Comparison of ENCODE assay signal across 12 cellular contexts in the genomic region with DNA sequence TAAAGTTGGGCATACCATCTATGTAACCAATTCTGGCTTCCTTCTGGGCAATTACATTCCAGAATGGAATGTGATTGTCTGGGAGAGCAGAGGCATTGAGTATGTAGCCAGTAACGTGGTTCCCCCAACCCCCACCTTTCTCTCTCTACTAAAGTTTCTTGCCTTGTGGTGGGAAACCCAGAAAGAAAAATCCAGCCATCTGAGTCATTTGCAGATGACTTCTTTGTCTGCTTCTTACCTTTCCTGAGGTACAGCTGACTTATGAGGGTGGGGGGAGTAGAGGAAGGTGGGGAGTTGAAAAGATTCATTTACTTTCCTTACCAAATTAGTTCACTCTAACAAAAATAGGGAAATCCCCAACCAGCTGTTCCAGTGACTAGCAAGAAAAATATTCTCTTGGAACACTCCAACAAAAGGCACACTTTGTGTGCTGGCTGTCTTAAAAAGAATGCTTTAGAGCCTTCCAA.
A peak's percentile ranks its signal among the peaks of the same experiment; 100 is the strongest.
DNase-seq lines count a peak whose midpoint lies in the region; ATAC-seq, FAIRE-seq and TF ChIP-seq lines count a peak whose summit lies in the region.
"Had no signal": no experiment of that assay in that cellular context is flagged by ENCODE, and none has a peak within 500 bp of the region (broad histone marks: within the 10 kb centered on the region; RNA-seq: fewer than 3 reads in every experiment).

No MANE protein-coding gene starts in this region.

- peaks cover 19% of the 10 kb centered on the region for H3K9me3 Mint-ChIP-seq in WTC11
- H3K9me3 Mint-ChIP-seq: activated naive CD8-positive, alpha-beta T cell treated with anti-CD3 and anti-CD28 coated beads, Interleukin-2, amount 50 U/mL, for 24 hours had no signal

- no peak for TF ChIP-seq POLR2A in H54 (IDR thresholded peaks at IDR 0.05; ENCODE audit: low read depth, low read length)

- POLR2A ChIA-PET in WTC11 (lab: Charles Lee) = no interaction called here

- peaks cover 8% of the 10 kb centered on the region; the same call in 1 of the 2 replicates for H3K4me1 Mint-ChIP-seq in WTC11
- H3K4me1 Mint-ChIP-seq: activated naive CD8-positive, alpha-beta T cell treated with anti-CD3 and anti-CD28 coated beads, Interleukin-2, amount 50 U/mL, for 24 hours had no signal

- H3K36me3 Mint-ChIP-seq in WTC11 = no peaks in the 10 kb centered on the region

- H3K27ac Mint-ChIP-seq in WTC11 = no peak overlapping the region
- H3K27ac Mint-ChIP-seq: activated naive CD8-positive, alpha-beta T cell treated with anti-CD3 and anti-CD28 coated beads, Interleukin-2, amount 50 U/mL, for 24 hours had no signal

- CTCF ChIA-PET in WTC11 (lab: Charles Lee) = interaction anchor here (1.6 kb wide), 1 partner anchor 22 kb away, joined by 4 read pairs; no protein-coding TSS in a partner anchor

- FAIRE-seq in H54 (lab: Jason Lieb, UNC) = peak; percentile 96
- FAIRE-seq: pancreas had no signal

- peak overlapping the region; percentile 78 for H3K9ac ChIP-seq in skeletal muscle satellite cell (ENCODE audit: low read depth, low read length)

- H3K4me3 Mint-ChIP-seq in WTC11 = no peak overlapping the region
- H3K4me3 Mint-ChIP-seq: activated naive CD8-positive, alpha-beta T cell treated with anti-CD3 and anti-CD28 coated beads, Interleukin-2, amount 50 U/mL, for 24 hours had no signal

- TF ChIP-seq CTCF in WTC11 (IDR thresholded peaks at IDR 0.05) = no peak

- ATAC-seq in WTC11 (peak; percentile 81), GM21737 (IDR thresholded peaks at IDR 0.05; ENCODE audit: unreplicated experiment) (no peak)
- ATAC-seq: activated naive CD8-positive, alpha-beta T cell treated with anti-CD3 and anti-CD28 coated beads, Interleukin-2, amount 50 U/mL, for 24 hours had no signal

- no peaks in the 10 kb centered on the region for H3K36me3 ChIP-seq in skeletal muscle satellite cell (ENCODE audit: insufficient read depth, low read length)
- H3K36me3 ChIP-seq: pancreas had no signal

- H3K4me3 ChIP-seq in skeletal muscle satellite cell (ENCODE audit: low read length) = no peak overlapping the region
- H3K4me3 ChIP-seq: pancreas had no signal

- no peaks in the 10 kb centered on the region for H3K27me3 ChIP-seq in skeletal muscle satellite cell (ENCODE audit: control insufficient read depth, insufficient read depth, low read length)
- H3K27me3 ChIP-seq: pancreas had no signal

- H3K9me3 ChIP-seq in skeletal muscle satellite cell (replicated peaks; ENCODE audit: low read length) = no peaks in the 10 kb centered on the region
- H3K9me3 ChIP-seq: pancreas had no signal

- H3K4me1 ChIP-seq in skeletal muscle satellite cell (ENCODE audit: control insufficient read depth, insufficient read depth, low read length) = peaks cover 35% of the 10 kb centered on the region

- DNase-seq in H54 (ENCODE audit: insufficient read length, low spot score) (peak; percentile 23), WTC11 (ENCODE audit: low spot score) (no peak), foreskin melanocyte (peak; percentile 62), globus pallidus (ENCODE audit: low spot score) (no peak), NCI-H1092 treated with DMSO at 0.1 percent for 48 hours (lab: John Stamatoyannopoulos, UW) (no peak)
- no peak for DNase-seq in activated CD8-positive, alpha-beta memory T cell treated with anti-CD3 and anti-CD28 coated beads, Interleukin-2, amount 50 U/mL, for 48 hours
- DNase-seq: activated naive CD8-positive, alpha-beta T cell treated with anti-CD3 and anti-CD28 coated beads, Interleukin-2, amount 50 U/mL, for 24 hours; NCI-H1048; pancreas; RPMI8226 had no signal

- H3K27me3 Mint-ChIP-seq in WTC11 (ENCODE audit: low read depth) = no peaks in the 10 kb centered on the region

- peak overlapping the region; percentile 58 for H3K4me2 ChIP-seq in skeletal muscle satellite cell (ENCODE audit: low read length)

TF ChIP-seq in WTC11, 78 proteins besides CTCF, POLR2A, EP300 and RAD21:
- TF ChIP-seq, protein P1, sequence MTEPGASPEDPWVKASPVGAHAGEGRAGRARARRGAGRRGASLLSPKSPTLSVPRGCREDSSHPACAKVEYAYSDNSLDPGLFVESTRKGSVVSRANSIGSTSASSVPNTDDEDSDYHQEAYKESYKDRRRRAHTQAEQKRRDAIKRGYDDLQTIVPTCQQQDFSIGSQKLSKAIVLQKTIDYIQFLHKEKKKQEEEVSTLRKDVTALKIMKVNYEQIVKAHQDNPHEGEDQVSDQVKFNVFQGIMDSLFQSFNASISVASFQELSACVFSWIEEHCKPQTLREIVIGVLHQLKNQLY (CRISPR knock-in tag; IDR thresholded peaks at IDR 0.05) = no peak
- TF ChIP-seq, protein P2, sequence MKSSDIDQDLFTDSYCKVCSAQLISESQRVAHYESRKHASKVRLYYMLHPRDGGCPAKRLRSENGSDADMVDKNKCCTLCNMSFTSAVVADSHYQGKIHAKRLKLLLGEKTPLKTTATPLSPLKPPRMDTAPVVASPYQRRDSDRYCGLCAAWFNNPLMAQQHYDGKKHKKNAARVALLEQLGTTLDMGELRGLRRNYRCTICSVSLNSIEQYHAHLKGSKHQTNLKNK (CRISPR knock-in tag; IDR thresholded peaks at IDR 0.05) = no peak
- TF ChIP-seq ETV6 (CRISPR knock-in tag; IDR thresholded peaks at IDR 0.05) (no peak), FOXP4 (CRISPR knock-in tag; IDR thresholded peaks at IDR 0.05) (no peak), NR3C1 (CRISPR knock-in tag; conservative IDR thresholded peaks at IDR 0.05; ENCODE audit: low read depth) (no peak), NFE2L1 (CRISPR knock-in tag; IDR thresholded peaks at IDR 0.05) (no peak), JAZF1 (CRISPR knock-in tag; IDR thresholded peaks at IDR 0.05) (no peak), ZSCAN18 (CRISPR knock-in tag; IDR thresholded peaks at IDR 0.05) (no peak), ATF1 (CRISPR knock-in tag; IDR thresholded peaks at IDR 0.05) (no peak), TCF7 (CRISPR knock-in tag; IDR thresholded peaks at IDR 0.05; ENCODE audit: low read depth) (no peak), TEAD1 (CRISPR knock-in tag; IDR thresholded peaks at IDR 0.05) (no peak), FOXJ3 (CRISPR knock-in tag; IDR thresholded peaks at IDR 0.05; ENCODE audit: borderline replicate concordance) (no peak), JUN (CRISPR knock-in tag; IDR thresholded peaks at IDR 0.05) (no peak), HMGA2 (CRISPR knock-in tag; IDR thresholded peaks at IDR 0.05) (no peak)
- TF ChIP-seq, protein P3, sequence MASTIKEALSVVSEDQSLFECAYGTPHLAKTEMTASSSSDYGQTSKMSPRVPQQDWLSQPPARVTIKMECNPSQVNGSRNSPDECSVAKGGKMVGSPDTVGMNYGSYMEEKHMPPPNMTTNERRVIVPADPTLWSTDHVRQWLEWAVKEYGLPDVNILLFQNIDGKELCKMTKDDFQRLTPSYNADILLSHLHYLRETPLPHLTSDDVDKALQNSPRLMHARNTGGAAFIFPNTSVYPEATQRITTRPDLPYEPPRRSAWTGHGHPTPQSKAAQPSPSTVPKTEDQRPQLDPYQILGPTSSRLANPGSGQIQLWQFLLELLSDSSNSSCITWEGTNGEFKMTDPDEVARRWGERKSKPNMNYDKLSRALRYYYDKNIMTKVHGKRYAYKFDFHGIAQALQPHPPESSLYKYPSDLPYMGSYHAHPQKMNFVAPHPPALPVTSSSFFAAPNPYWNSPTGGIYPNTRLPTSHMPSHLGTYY (CRISPR knock-in tag; IDR thresholded peaks at IDR 0.05) = no peak

Comparison
In these comparisons a context has a peak if more than half of its experiments do, and no peak if none do; other contexts are left out.
1. DNase-seq: peak in H54 (single experiment) and foreskin melanocyte (single experiment); none in WTC11 (single experiment), globus pallidus (single experiment), activated CD8-positive, alpha-beta memory T cell treated with anti-CD3 and anti-CD28 coated beads, Interleukin-2, amount 50 U/mL, for 48 hours (single experiment) and NCI-H1092 treated with DMSO at 0.1 percent for 48 hours (single experiment).